2 cellular contexts compared by ENCODE assay signal in the genomic region with DNA sequence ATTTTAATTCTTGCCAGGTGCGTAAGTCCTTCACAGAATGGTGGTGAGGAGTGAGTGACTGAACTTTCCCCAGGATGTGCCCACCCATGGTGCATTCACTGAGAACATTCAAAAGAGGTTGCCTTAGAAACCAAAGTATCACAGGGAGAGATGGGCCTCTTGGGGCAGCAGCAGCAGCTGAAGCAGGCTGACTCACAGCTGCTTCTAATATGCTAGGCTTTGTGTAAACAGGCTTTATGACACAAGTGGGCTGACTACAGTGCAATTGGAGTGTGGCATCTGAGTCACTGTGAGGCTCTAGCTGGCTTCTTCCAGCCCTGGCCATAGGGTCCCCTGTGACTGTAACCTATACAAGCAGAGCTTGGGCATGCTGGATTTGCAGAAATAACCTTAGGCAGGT.
TF ChIP-seq lines count a peak whose summit lies in the region.

No MANE protein-coding gene starts in this region.

TF ChIP-seq in HEK293, 187 proteins besides CTCF, POLR2A, EP300 and RAD21 (continued from another document and continues in another):
- TF ChIP-seq, protein P1, sequence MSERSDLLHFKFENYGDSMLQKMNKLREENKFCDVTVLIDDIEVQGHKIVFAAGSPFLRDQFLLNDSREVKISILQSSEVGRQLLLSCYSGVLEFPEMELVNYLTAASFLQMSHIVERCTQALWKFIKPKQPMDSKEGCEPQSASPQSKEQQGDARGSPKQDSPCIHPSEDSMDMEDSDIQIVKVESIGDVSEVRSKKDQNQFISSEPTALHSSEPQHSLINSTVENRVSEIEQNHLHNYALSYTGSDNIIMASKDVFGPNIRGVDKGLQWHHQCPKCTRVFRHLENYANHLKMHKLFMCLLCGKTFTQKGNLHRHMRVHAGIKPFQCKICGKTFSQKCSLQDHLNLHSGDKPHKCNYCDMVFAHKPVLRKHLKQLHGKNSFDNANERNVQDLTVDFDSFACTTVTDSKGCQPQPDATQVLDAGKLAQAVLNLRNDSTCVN (tag by site-specific recombination; optimal IDR thresholded peaks at IDR 0.05): no peak
- TF ChIP-seq ZNF549 (tag by site-specific recombination; IDR thresholded peaks at IDR 0.05) (no peak), KLF9 (tag by site-specific recombination; IDR thresholded peaks at IDR 0.05; ENCODE audit: low read depth) (no peak), KLF10 (tag by site-specific recombination; IDR thresholded peaks at IDR 0.05) (peak; percentile 74; the same call in 1 of the 2 replicates), OVOL3 (tag by site-specific recombination; IDR thresholded peaks at IDR 0.05) (no peak), ZNF747 (tag by site-specific recombination; IDR thresholded peaks at IDR 0.05) (no peak), ZNF350 (tag by site-specific recombination; IDR thresholded peaks at IDR 0.05) (no peak), ZNF677 (tag by site-specific recombination; IDR thresholded peaks at IDR 0.05) (no peak)
- TF ChIP-seq, protein P2, sequence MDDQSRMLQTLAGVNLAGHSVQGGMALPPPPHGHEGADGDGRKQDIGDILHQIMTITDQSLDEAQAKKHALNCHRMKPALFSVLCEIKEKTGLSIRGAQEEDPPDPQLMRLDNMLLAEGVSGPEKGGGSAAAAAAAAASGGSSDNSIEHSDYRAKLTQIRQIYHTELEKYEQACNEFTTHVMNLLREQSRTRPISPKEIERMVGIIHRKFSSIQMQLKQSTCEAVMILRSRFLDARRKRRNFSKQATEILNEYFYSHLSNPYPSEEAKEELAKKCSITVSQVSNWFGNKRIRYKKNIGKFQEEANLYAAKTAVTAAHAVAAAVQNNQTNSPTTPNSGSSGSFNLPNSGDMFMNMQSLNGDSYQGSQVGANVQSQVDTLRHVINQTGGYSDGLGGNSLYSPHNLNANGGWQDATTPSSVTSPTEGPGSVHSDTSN (CRISPR knock-in tag; IDR thresholded peaks at IDR 0.05): no peak
- TF ChIP-seq, protein P3, sequence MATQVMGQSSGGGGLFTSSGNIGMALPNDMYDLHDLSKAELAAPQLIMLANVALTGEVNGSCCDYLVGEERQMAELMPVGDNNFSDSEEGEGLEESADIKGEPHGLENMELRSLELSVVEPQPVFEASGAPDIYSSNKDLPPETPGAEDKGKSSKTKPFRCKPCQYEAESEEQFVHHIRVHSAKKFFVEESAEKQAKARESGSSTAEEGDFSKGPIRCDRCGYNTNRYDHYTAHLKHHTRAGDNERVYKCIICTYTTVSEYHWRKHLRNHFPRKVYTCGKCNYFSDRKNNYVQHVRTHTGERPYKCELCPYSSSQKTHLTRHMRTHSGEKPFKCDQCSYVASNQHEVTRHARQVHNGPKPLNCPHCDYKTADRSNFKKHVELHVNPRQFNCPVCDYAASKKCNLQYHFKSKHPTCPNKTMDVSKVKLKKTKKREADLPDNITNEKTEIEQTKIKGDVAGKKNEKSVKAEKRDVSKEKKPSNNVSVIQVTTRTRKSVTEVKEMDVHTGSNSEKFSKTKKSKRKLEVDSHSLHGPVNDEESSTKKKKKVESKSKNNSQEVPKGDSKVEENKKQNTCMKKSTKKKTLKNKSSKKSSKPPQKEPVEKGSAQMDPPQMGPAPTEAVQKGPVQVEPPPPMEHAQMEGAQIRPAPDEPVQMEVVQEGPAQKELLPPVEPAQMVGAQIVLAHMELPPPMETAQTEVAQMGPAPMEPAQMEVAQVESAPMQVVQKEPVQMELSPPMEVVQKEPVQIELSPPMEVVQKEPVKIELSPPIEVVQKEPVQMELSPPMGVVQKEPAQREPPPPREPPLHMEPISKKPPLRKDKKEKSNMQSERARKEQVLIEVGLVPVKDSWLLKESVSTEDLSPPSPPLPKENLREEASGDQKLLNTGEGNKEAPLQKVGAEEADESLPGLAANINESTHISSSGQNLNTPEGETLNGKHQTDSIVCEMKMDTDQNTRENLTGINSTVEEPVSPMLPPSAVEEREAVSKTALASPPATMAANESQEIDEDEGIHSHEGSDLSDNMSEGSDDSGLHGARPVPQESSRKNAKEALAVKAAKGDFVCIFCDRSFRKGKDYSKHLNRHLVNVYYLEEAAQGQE (tag by site-specific recombination; IDR thresholded peaks at IDR 0.05): no peak
- TF ChIP-seq, protein P4, sequence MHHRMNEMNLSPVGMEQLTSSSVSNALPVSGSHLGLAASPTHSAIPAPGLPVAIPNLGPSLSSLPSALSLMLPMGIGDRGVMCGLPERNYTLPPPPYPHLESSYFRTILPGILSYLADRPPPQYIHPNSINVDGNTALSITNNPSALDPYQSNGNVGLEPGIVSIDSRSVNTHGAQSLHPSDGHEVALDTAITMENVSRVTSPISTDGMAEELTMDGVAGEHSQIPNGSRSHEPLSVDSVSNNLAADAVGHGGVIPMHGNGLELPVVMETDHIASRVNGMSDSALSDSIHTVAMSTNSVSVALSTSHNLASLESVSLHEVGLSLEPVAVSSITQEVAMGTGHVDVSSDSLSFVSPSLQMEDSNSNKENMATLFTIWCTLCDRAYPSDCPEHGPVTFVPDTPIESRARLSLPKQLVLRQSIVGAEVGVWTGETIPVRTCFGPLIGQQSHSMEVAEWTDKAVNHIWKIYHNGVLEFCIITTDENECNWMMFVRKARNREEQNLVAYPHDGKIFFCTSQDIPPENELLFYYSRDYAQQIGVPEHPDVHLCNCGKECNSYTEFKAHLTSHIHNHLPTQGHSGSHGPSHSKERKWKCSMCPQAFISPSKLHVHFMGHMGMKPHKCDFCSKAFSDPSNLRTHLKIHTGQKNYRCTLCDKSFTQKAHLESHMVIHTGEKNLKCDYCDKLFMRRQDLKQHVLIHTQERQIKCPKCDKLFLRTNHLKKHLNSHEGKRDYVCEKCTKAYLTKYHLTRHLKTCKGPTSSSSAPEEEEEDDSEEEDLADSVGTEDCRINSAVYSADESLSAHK (tag by site-specific recombination; IDR thresholded peaks at IDR 0.05): no peak

TF ChIP-seq in HepG2, 621 proteins besides CTCF, POLR2A, EP300 and RAD21 (continued from another document and continues in another):
- TF ChIP-seq ZBTB21 (CRISPR knock-in tag; IDR thresholded peaks at IDR 0.05): 0 out of 2 replicates have a peak, but pooled peaks have one; percentile 29
- peak; percentile 24; the same call in 1 of the 2 replicates for TF ChIP-seq ZMYM4 (CRISPR knock-in tag; IDR thresholded peaks at IDR 0.05)
- TF ChIP-seq HNF4G (IDR thresholded peaks at IDR 0.05; ENCODE audit: borderline replicate concordance, low read depth, low read length): peak; percentile 10; the same call in 1 of the 2 replicates
- no peak for TF ChIP-seq HNF4G (CRISPR knock-in tag; IDR thresholded peaks at IDR 0.05; ENCODE audit: borderline replicate concordance, low read depth)
- peak; percentile 50 for TF ChIP-seq RARA (CRISPR knock-in tag; IDR thresholded peaks at IDR 0.05)
- no peak for TF ChIP-seq GTF3A (CRISPR knock-in tag; conservative IDR thresholded peaks at IDR 0.05)
- no peak for TF ChIP-seq ZNF253 (CRISPR knock-in tag; IDR thresholded peaks at IDR 0.05; ENCODE audit: borderline replicate concordance)
- TF ChIP-seq ZNF292 (CRISPR knock-in tag; IDR thresholded peaks at IDR 0.05; ENCODE audit: borderline replicate concordance, low read depth): peak; percentile 72; the same call in 1 of the 2 replicates
- TF ChIP-seq, protein P5, sequence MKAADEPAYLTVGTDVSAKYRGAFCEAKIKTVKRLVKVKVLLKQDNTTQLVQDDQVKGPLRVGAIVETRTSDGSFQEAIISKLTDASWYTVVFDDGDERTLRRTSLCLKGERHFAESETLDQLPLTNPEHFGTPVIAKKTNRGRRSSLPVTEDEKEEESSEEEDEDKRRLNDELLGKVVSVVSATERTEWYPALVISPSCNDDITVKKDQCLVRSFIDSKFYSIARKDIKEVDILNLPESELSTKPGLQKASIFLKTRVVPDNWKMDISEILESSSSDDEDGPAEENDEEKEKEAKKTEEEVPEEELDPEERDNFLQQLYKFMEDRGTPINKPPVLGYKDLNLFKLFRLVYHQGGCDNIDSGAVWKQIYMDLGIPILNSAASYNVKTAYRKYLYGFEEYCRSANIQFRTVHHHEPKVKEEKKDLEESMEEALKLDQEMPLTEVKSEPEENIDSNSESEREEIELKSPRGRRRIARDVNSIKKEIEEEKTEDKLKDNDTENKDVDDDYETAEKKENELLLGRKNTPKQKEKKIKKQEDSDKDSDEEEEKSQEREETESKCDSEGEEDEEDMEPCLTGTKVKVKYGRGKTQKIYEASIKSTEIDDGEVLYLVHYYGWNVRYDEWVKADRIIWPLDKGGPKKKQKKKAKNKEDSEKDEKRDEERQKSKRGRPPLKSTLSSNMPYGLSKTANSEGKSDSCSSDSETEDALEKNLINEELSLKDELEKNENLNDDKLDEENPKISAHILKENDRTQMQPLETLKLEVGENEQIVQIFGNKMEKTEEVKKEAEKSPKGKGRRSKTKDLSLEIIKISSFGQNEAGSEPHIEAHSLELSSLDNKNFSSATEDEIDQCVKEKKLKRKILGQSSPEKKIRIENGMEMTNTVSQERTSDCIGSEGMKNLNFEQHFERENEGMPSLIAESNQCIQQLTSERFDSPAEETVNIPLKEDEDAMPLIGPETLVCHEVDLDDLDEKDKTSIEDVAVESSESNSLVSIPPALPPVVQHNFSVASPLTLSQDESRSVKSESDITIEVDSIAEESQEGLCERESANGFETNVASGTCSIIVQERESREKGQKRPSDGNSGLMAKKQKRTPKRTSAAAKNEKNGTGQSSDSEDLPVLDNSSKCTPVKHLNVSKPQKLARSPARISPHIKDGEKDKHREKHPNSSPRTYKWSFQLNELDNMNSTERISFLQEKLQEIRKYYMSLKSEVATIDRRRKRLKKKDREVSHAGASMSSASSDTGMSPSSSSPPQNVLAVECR (CRISPR knock-in tag; IDR thresholded peaks at IDR 0.05; ENCODE audit: borderline replicate concordance): peak; percentile 28; the same call in 1 of the 2 replicates
- TF ChIP-seq CEBPB (IDR thresholded peaks at IDR 0.05; ENCODE audit: borderline replicate concordance, low read depth, low read length): peak; percentile 65; the same call in 1 of the 2 replicates
- TF ChIP-seq, protein P6, sequence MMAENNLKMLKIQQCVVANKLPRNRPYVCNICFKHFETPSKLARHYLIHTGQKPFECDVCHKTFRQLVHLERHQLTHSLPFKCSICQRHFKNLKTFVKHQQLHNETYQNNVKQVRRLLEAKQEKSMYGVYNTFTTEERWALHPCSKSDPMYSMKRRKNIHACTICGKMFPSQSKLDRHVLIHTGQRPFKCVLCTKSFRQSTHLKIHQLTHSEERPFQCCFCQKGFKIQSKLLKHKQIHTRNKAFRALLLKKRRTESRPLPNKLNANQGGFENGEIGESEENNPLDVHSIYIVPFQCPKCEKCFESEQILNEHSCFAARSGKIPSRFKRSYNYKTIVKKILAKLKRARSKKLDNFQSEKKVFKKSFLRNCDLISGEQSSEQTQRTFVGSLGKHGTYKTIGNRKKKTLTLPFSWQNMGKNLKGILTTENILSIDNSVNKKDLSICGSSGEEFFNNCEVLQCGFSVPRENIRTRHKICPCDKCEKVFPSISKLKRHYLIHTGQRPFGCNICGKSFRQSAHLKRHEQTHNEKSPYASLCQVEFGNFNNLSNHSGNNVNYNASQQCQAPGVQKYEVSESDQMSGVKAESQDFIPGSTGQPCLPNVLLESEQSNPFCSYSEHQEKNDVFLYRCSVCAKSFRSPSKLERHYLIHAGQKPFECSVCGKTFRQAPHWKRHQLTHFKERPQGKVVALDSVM (CRISPR knock-in tag; IDR thresholded peaks at IDR 0.05): peak; percentile 25; the same call in 1 of the 2 replicates
- 0 out of 2 replicates have a peak, but pooled peaks have one; percentile 34 for TF ChIP-seq SMC3 (IDR thresholded peaks at IDR 0.05; ENCODE audit: low read length)
- TF ChIP-seq, protein P7, sequence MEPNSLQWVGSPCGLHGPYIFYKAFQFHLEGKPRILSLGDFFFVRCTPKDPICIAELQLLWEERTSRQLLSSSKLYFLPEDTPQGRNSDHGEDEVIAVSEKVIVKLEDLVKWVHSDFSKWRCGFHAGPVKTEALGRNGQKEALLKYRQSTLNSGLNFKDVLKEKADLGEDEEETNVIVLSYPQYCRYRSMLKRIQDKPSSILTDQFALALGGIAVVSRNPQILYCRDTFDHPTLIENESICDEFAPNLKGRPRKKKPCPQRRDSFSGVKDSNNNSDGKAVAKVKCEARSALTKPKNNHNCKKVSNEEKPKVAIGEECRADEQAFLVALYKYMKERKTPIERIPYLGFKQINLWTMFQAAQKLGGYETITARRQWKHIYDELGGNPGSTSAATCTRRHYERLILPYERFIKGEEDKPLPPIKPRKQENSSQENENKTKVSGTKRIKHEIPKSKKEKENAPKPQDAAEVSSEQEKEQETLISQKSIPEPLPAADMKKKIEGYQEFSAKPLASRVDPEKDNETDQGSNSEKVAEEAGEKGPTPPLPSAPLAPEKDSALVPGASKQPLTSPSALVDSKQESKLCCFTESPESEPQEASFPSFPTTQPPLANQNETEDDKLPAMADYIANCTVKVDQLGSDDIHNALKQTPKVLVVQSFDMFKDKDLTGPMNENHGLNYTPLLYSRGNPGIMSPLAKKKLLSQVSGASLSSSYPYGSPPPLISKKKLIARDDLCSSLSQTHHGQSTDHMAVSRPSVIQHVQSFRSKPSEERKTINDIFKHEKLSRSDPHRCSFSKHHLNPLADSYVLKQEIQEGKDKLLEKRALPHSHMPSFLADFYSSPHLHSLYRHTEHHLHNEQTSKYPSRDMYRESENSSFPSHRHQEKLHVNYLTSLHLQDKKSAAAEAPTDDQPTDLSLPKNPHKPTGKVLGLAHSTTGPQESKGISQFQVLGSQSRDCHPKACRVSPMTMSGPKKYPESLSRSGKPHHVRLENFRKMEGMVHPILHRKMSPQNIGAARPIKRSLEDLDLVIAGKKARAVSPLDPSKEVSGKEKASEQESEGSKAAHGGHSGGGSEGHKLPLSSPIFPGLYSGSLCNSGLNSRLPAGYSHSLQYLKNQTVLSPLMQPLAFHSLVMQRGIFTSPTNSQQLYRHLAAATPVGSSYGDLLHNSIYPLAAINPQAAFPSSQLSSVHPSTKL (CRISPR knock-in tag; IDR thresholded peaks at IDR 0.05): peak; percentile 70
- TF ChIP-seq, protein P8, sequence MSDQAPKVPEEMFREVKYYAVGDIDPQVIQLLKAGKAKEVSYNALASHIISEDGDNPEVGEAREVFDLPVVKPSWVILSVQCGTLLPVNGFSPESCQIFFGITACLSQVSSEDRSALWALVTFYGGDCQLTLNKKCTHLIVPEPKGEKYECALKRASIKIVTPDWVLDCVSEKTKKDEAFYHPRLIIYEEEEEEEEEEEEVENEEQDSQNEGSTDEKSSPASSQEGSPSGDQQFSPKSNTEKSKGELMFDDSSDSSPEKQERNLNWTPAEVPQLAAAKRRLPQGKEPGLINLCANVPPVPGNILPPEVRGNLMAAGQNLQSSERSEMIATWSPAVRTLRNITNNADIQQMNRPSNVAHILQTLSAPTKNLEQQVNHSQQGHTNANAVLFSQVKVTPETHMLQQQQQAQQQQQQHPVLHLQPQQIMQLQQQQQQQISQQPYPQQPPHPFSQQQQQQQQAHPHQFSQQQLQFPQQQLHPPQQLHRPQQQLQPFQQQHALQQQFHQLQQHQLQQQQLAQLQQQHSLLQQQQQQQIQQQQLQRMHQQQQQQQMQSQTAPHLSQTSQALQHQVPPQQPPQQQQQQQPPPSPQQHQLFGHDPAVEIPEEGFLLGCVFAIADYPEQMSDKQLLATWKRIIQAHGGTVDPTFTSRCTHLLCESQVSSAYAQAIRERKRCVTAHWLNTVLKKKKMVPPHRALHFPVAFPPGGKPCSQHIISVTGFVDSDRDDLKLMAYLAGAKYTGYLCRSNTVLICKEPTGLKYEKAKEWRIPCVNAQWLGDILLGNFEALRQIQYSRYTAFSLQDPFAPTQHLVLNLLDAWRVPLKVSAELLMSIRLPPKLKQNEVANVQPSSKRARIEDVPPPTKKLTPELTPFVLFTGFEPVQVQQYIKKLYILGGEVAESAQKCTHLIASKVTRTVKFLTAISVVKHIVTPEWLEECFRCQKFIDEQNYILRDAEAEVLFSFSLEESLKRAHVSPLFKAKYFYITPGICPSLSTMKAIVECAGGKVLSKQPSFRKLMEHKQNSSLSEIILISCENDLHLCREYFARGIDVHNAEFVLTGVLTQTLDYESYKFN (CRISPR knock-in tag; conservative IDR thresholded peaks at IDR 0.05): peak; percentile 34; the same call in 1 of the 2 replicates
- TF ChIP-seq FOXK2 (IDR thresholded peaks at IDR 0.05): 0 out of 2 replicates have a peak, but pooled peaks have one; percentile 52
- no peak for TF ChIP-seq ZNF557 (CRISPR knock-in tag; IDR thresholded peaks at IDR 0.05)
